In genomic region chr10:58477902-58478301, GRCh38 we compare ENCODE assay signal across 26 cellular contexts. TPM values are rescaled to one million over a fixed set of nuclear protein-coding genes. Genes with fewer than 3 reads are reported as not detected.
A peak's percentile ranks its signal among the peaks of the same experiment; 100 is the strongest.
DNase-seq lines count a peak whose midpoint lies in the region; ATAC-seq, FAIRE-seq and TF ChIP-seq lines count a peak whose summit lies in the region.
"Had no signal": no experiment of that assay in that cellular context is flagged by ENCODE, and none has a peak within 500 bp of the region (broad histone marks: within the 10 kb centered on the region; RNA-seq: fewer than 3 reads in every experiment).

No MANE protein-coding gene starts in this region.

- peaks cover 9% of the 10 kb centered on the region; the same call in 1 of the 2 replicates for H3K9me1 ChIP-seq in IMR-90 (ENCODE audit: insufficient read depth, low read length)

- no peak overlapping the region for H4K5ac ChIP-seq in IMR-90 (ENCODE audit: low read depth, low read length)
- no peak overlapping the region for H4K5ac ChIP-seq in H1 (ENCODE audit: insufficient read length, low read depth, low read length)

- H3K14ac ChIP-seq in IMR-90 (replicated peaks; ENCODE audit: low read depth, low read length), result 0 out of 2 replicates have a peak overlapping the region, but pooled peaks have one; percentile 46
- no peak overlapping the region for H3K14ac ChIP-seq in H1 (ENCODE audit: insufficient read length)

- H4K20me1 ChIP-seq in IMR-90 (ENCODE audit: insufficient read depth, low read length), result no peaks in the 10 kb centered on the region
- no peaks in the 10 kb centered on the region for H4K20me1 ChIP-seq in H1 (replicated peaks in 1 of 2; ENCODE audit: control insufficient read depth in 1 of 2, insufficient read depth in 2 of 2, low read length in 2 of 2)

- no peak overlapping the region for H2AK9ac ChIP-seq in IMR-90 (replicated peaks; ENCODE audit: low read depth, low read length, poor library complexity)

- TF ChIP-seq CTCF in AG10803 (conservative IDR thresholded peaks at IDR 0.05; ENCODE audit: low read length) (0 out of 2 replicates have a peak, but pooled peaks have one; percentile 9), IMR-90 (conservative IDR thresholded peaks at IDR 0.05; ENCODE audit: low read depth, low read length) (no peak), H1 (IDR thresholded peaks at IDR 0.05; ENCODE audit: control extremely low read depth in 1 of 3, insufficient read depth in 1 of 3, low read depth in 1 of 3, low read length in 3 of 3) (peak in 1 of 3 experiments; percentile 12; a peak in 1 of 4 replicates), mesothelial cell of epicardium (IDR thresholded peaks at IDR 0.05; ENCODE audit: unreplicated experiment) (no peak)

- POLR2A ChIA-PET in IMR-90 (lab: Charles Lee; ENCODE audit: unreplicated experiment), result no interaction called here
- POLR2A ChIA-PET in H1 (lab: Charles Lee; ENCODE audit: partially characterized antibody), result interaction anchor here (1.2 kb wide), 1 partner anchor 13 kb away, joined by 3 read pairs; no protein-coding TSS in a partner anchor
- POLR2A ChIA-PET in naive thymus-derived CD8-positive, alpha-beta T cell (lab: Charles Lee), result no interaction called here

- no peak for TF ChIP-seq RAD21 in IMR-90 (IDR thresholded peaks at IDR 0.05; ENCODE audit: low read length)
- TF ChIP-seq RAD21 in H1 (IDR thresholded peaks at IDR 0.05 in 1 of 2, conservative IDR thresholded peaks at IDR 0.05 in 1 of 2; ENCODE audit: low read depth in 2 of 2, low read length in 2 of 2), result no peak

- H3K9me3 Mint-ChIP-seq in mesothelial cell of epicardium, result no peaks in the 10 kb centered on the region
- no peaks in the 10 kb centered on the region for H3K9me3 Mint-ChIP-seq in naive thymus-derived CD8-positive, alpha-beta T cell
- H3K9me3 Mint-ChIP-seq: activated T-helper 2 cell treated with anti-CD3 and anti-CD28 coated beads, Interferon-gamma antibody, Interleukin-2, Interleukin-4, amounts not matched to agents 10 μg/mL and 5 μg/mL and 100 μg/mL, durations not matched to agents 14 hours and 24 hours and 36 hours; stimulated activated memory B cell treated with anti-CD40 and anti-IgM and Interleukin-4, amounts not matched to agents 10 μg/mL and 1 μg/mL and 100 μg/mL, for 72 hours; type B pancreatic cell had no signal

- H3K27ac Mint-ChIP-seq in mesothelial cell of epicardium, result peak overlapping the region; percentile 33
- H3K27ac Mint-ChIP-seq in naive thymus-derived CD8-positive, alpha-beta T cell, result no peak overlapping the region
- H3K27ac Mint-ChIP-seq: activated CD8-positive, alpha-beta T cell treated with anti-CD3 and anti-CD28 coated beads, Interleukin-2, amount 10 ng/mL, durations not matched to agents 7 days and 5 days; activated T-helper 2 cell treated with anti-CD3 and anti-CD28 coated beads, Interferon-gamma antibody, Interleukin-2, Interleukin-4, amounts not matched to agents 10 μg/mL and 5 μg/mL and 100 μg/mL, durations not matched to agents 14 hours and 24 hours and 36 hours; natural killer cell treated with Interleukin-12 subunit alpha and Interleukin-12 subunit beta and Interleukin-15 and Interleukin-18, amount 100 ng/mL, for 72 hours; stimulated activated memory B cell treated with anti-CD40 and anti-IgM and Interleukin-4, amounts not matched to agents 10 μg/mL and 1 μg/mL and 100 μg/mL, for 72 hours; type B pancreatic cell had no signal

- H3K36me3 ChIP-seq in IMR-90 (ENCODE audit: control insufficient read depth, insufficient read depth, low read length) (no peaks in the 10 kb centered on the region), H1 (ENCODE audit: control insufficient read depth in 2 of 4, insufficient read depth in 4 of 4, low read length in 3 of 4) (no peaks in the 10 kb centered on the region)
- H3K36me3 ChIP-seq: ovary had no signal

- no peak overlapping the region for H3K18ac ChIP-seq in IMR-90 (ENCODE audit: low read depth, low read length)
- H3K18ac ChIP-seq in H1 (ENCODE audit: extremely low read depth, low read length), result no peak overlapping the region

- H2AFZ ChIP-seq in IMR-90 (replicated peaks; ENCODE audit: low read length, poor library complexity) (no peak overlapping the region), H1 (ENCODE audit: low read length) (no peak overlapping the region)

- H3K4me3 ChIP-seq in AG10803 (ENCODE audit: low read length) (no peak overlapping the region), IMR-90 (ENCODE audit: insufficient read depth, low read depth, low read length) (no peak overlapping the region), H1 (ENCODE audit: extremely low read depth in 1 of 4, insufficient read depth in 2 of 4, low read depth in 3 of 4, low read length in 4 of 4) (no peak overlapping the region)
- H3K4me3 ChIP-seq: mucosa of descending colon, ovary had no signal

- H3K27me3 Mint-ChIP-seq in mesothelial cell of epicardium (ENCODE audit: low read depth), result peaks cover 7% of the 10 kb centered on the region
- H3K27me3 Mint-ChIP-seq in naive thymus-derived CD8-positive, alpha-beta T cell, result peaks cover 10 to 31% (median 20%) of the 10 kb centered on the region in 5 donors

- H3K4ac ChIP-seq in IMR-90 (ENCODE audit: low read depth, low read length) (no peak overlapping the region), H1 (replicated peaks; ENCODE audit: insufficient read length, low read depth, low read length) (no peak overlapping the region)

- ATAC-seq in IMR-90 (ENCODE audit: low read depth) (0 out of 2 replicates have a peak, but pooled peaks have one; percentile 5), HG03565 (IDR thresholded peaks at IDR 0.05; ENCODE audit: unreplicated experiment) (no peak), GM19467 (IDR thresholded peaks at IDR 0.05; ENCODE audit: unreplicated experiment) (no peak)
- no peak for ATAC-seq in naive thymus-derived CD8-positive, alpha-beta T cell
- ATAC-seq: activated CD8-positive, alpha-beta T cell treated with anti-CD3 and anti-CD28 coated beads, Interleukin-2, amount 10 ng/mL, durations not matched to agents 7 days and 5 days; mucosa of descending colon; natural killer cell treated with Interleukin-12 subunit alpha and Interleukin-12 subunit beta and Interleukin-15 and Interleukin-18, amount 100 ng/mL, for 72 hours; PC-3; stimulated activated memory B cell treated with anti-CD40 and anti-IgM and Interleukin-4, amounts not matched to agents 10 μg/mL and 1 μg/mL and 100 μg/mL, for 72 hours had no signal

- no peak overlapping the region for H3K56ac ChIP-seq in IMR-90 (ENCODE audit: extremely low read depth, insufficient read depth, low read length)
- H3K56ac ChIP-seq in H1 (replicated peaks; ENCODE audit: insufficient read length, low read depth, low read length), result no peak overlapping the region

- H3K4me1 Mint-ChIP-seq in mesothelial cell of epicardium, result peaks cover 9% of the 10 kb centered on the region
- H3K4me1 Mint-ChIP-seq in naive thymus-derived CD8-positive, alpha-beta T cell, result peaks cover 0 to 6% (median 3%) of the 10 kb centered on the region in 4 donors
- H3K4me1 Mint-ChIP-seq: stimulated activated memory B cell treated with anti-CD40 and anti-IgM and Interleukin-4, amounts not matched to agents 10 μg/mL and 1 μg/mL and 100 μg/mL, for 72 hours had no signal

- H2BK5ac ChIP-seq in IMR-90 (ENCODE audit: low read depth, low read length, poor library complexity, severe bottlenecking), result no peak overlapping the region
- no peak overlapping the region for H2BK5ac ChIP-seq in H1 (ENCODE audit: low read depth, low read length)

- H4K91ac ChIP-seq in IMR-90 (ENCODE audit: insufficient read depth, low read depth, low read length) (peak overlapping the region; percentile 30; the same call in 1 of the 2 replicates), H1 (replicated peaks; ENCODE audit: insufficient read length, low read length) (no peak overlapping the region)

- BruUV-seq in IMR-90 (replicated peaks; lab: Mats Ljungman, UMichigan), result no TSS peak

- no peaks in the 10 kb centered on the region for H3K36me3 Mint-ChIP-seq in mesothelial cell of epicardium
- H3K36me3 Mint-ChIP-seq in naive thymus-derived CD8-positive, alpha-beta T cell, result no peaks in the 10 kb centered on the region
- H3K36me3 Mint-ChIP-seq: natural killer cell treated with Interleukin-12 subunit alpha and Interleukin-12 subunit beta and Interleukin-15 and Interleukin-18, amount 100 ng/mL, for 72 hours; stimulated activated memory B cell treated with anti-CD40 and anti-IgM and Interleukin-4, amounts not matched to agents 10 μg/mL and 1 μg/mL and 100 μg/mL, for 72 hours; type B pancreatic cell had no signal

- H4K8ac ChIP-seq in IMR-90 (ENCODE audit: low read depth in 2 of 2, low read length in 2 of 2) (0 out of 4 replicates have a peak overlapping the region, but pooled peaks of 1 of the 2 experiments have one; percentile 1), H1 (ENCODE audit: extremely low read depth, insufficient read depth, low read length) (no peak overlapping the region)

- no peak for TF ChIP-seq EP300 in H1 (IDR thresholded peaks at IDR 0.05; ENCODE audit: borderline replicate concordance in 1 of 2, low read depth in 2 of 2, low read length in 2 of 2)

- no peaks in the 10 kb centered on the region for H3K79me2 ChIP-seq in H1 (ENCODE audit: control insufficient read depth in 1 of 2, insufficient read depth in 2 of 2, low read length in 2 of 2)

- H3K27ac ChIP-seq in IMR-90 (ENCODE audit: insufficient read depth, low read length) (no peak overlapping the region), H1 (ENCODE audit: low read depth, low read length) (no peak overlapping the region)
- H3K27ac ChIP-seq: ovary had no signal

- H3K79me1 ChIP-seq in IMR-90 (ENCODE audit: low read depth in 1 of 2, low read length in 2 of 2) (no peaks in the 10 kb centered on the region), H1 (ENCODE audit: low read depth, low read length) (no peaks in the 10 kb centered on the region)

- CTCF ChIA-PET in IMR-90 (lab: Yijun Ruan, JAX) (interaction anchor here (0.6 kb wide), 1 partner anchor 31 kb away, joined by 4 read pairs; no protein-coding TSS in a partner anchor), H1 (lab: Charles Lee; ENCODE audit: partially characterized antibody) (interaction anchor here (0.8 to 1.7 kb wide), 5 partner anchors 13 to 178 kb away, joined by 3 to 9 read pairs (median 4); partner anchors contain the start of gene BICC1)

- no peak overlapping the region for H2AK5ac ChIP-seq in IMR-90 (ENCODE audit: low read depth, low read length)
- H2AK5ac ChIP-seq in H1 (ENCODE audit: low read depth, low read length), result no peak overlapping the region

- intact Hi-C loops in IMR-90 (cut with micrococcal nuclease), result no loop called here

- dilution Hi-C loops in IMR-90 (cut with HindIII; ENCODE audit: low sequenced_read_pairs, unreplicated experiment), result no loop called here

- H3K9me3 ChIP-seq in IMR-90 (ENCODE audit: control insufficient read depth, insufficient read depth, low read length) (no peaks in the 10 kb centered on the region), H1 (ENCODE audit: insufficient read depth in 2 of 2, low read depth in 1 of 2, low read length in 1 of 2) (no peaks in the 10 kb centered on the region)
- H3K9me3 ChIP-seq: mucosa of descending colon, ovary had no signal

- H3K4me2 ChIP-seq in IMR-90 (ENCODE audit: low read depth, low read length) (no peak overlapping the region), H1 (ENCODE audit: insufficient read depth in 1 of 2, low read depth in 2 of 2, low read length in 2 of 2) (no peak overlapping the region)

- peaks cover 3% of the 10 kb centered on the region; the same call in 1 of the 2 replicates for H3K23me2 ChIP-seq in H1 (ENCODE audit: low read depth, low read length)

- H2BK120ac ChIP-seq in IMR-90 (ENCODE audit: low read depth, low read length) (peak overlapping the region; percentile 37; the same call in 1 of the 2 replicates), H1 (replicated peaks; ENCODE audit: low read depth, low read length) (no peak overlapping the region)

- H2BK12ac ChIP-seq in H1 (ENCODE audit: low read depth, low read length), result no peak overlapping the region

- DNase-seq in AG10803 (ENCODE audit: low read depth) (peak; percentile 36), IMR-90 (peak; percentile 14), H1 (ENCODE audit: low read depth in 1 of 2, low spot score in 2 of 2) (no peak), mesothelial cell of epicardium (ENCODE audit: low spot score in 2 of 2, unreplicated experiment in 2 of 2) (no peak), GF-D8 (lab: John Stamatoyannopoulos, UW) (no peak)
- DNase-seq in naive thymus-derived CD8-positive, alpha-beta T cell, result no peak
- DNase-seq: activated CD8-positive, alpha-beta T cell treated with anti-CD3 and anti-CD28 coated beads, Interleukin-2, amount 10 ng/mL, durations not matched to agents 7 days and 5 days; activated naive CD4-positive, alpha-beta T cell treated with anti-CD3 and anti-CD28 coated beads, Interleukin-2, amount 50 U/mL, for 16 hours; DMS79; GDM1; KBM-7; mucosa of descending colon; NCI-H1930; NCI-H526 treated with DMSO at 0.1 percent for 48 hours; PC-3 had no signal

- in situ Hi-C loops in IMR-90 (cut with MboI; ENCODE audit: low sequenced_read_pairs), result no loop called here

- H3K4me1 ChIP-seq in IMR-90 (ENCODE audit: control insufficient read depth, insufficient read depth, low read length), result peaks cover 13% of the 10 kb centered on the region
- peaks cover 0 to 3% (median under 1%) of the 10 kb centered on the region in 4 experiments; a peak in 1 of 7 replicates for H3K4me1 ChIP-seq in H1 (replicated peaks in 1 of 4; ENCODE audit: control insufficient read depth in 3 of 4, insufficient read depth in 4 of 4, low read length in 3 of 4)

- FAIRE-seq in H1 (lab: Jason Lieb, UNC), result peak; percentile 36
- FAIRE-seq: colon, H54, HTR-8/SVneo, keratinocyte had no signal

- H3K27me3 ChIP-seq in IMR-90 (ENCODE audit: control insufficient read depth, insufficient read depth, low read length), result no peaks in the 10 kb centered on the region
- no peaks in the 10 kb centered on the region for H3K27me3 ChIP-seq in H1 (replicated peaks in 1 of 4; ENCODE audit: control insufficient read depth in 3 of 4, extremely low read depth in 1 of 4, insufficient read depth in 3 of 4, low read length in 3 of 4)
- H3K27me3 ChIP-seq: ovary had no signal

- H2BK20ac ChIP-seq in IMR-90 (ENCODE audit: low read depth, low read length) (peak overlapping the region; percentile 13), H1 (ENCODE audit: low read length) (no peak overlapping the region)

- no peak for TF ChIP-seq POLR2A in IMR-90 (IDR thresholded peaks at IDR 0.05; ENCODE audit: low read depth, low read length)
- no peak for TF ChIP-seq POLR2A in H1 (IDR thresholded peaks at IDR 0.05; ENCODE audit: control extremely low read depth in 1 of 2, low read depth in 2 of 2, low read length in 2 of 2)

- H3K9ac ChIP-seq in IMR-90 (ENCODE audit: low read depth, low read length) (no peak overlapping the region), H1 (replicated peaks in 1 of 4; ENCODE audit: extremely low read depth in 1 of 4, low read depth in 3 of 4, low read length in 3 of 4) (no peak overlapping the region; a peak in 1 of 7 replicates)

- no peak overlapping the region for H3K4me3 Mint-ChIP-seq in mesothelial cell of epicardium
- no peak overlapping the region for H3K4me3 Mint-ChIP-seq in naive thymus-derived CD8-positive, alpha-beta T cell
- H3K4me3 Mint-ChIP-seq: activated CD8-positive, alpha-beta T cell treated with anti-CD3 and anti-CD28 coated beads, Interleukin-2, amount 10 ng/mL, durations not matched to agents 7 days and 5 days; natural killer cell treated with Interleukin-12 subunit alpha and Interleukin-12 subunit beta and Interleukin-15 and Interleukin-18, amount 100 ng/mL, for 72 hours; stimulated activated memory B cell treated with anti-CD40 and anti-IgM and Interleukin-4, amounts not matched to agents 10 μg/mL and 1 μg/mL and 100 μg/mL, for 72 hours; type B pancreatic cell had no signal

- H3K23ac ChIP-seq in IMR-90 (ENCODE audit: low read depth, low read length) (no peak overlapping the region), H1 (ENCODE audit: insufficient read length) (no peak overlapping the region)

- no CpG with 5 or more reads among the region's 2 CpGs for WGBS in IMR-90 (ENCODE audit: extremely low coverage in 2 of 2, insufficient read length in 1 of 2), 2 experiments
- WGBS in H1 (ENCODE audit: extremely low coverage in 1 of 2, insufficient coverage in 1 of 2, insufficient read length in 1 of 2, insufficient replicate concordance in 2 of 2, low coverage in 1 of 2, low lambda C conversion rate in 2 of 2, missing lambda C conversion rate in 1 of 2), 2 experiments, result 87% methylated on average over 2 of the region's 2 CpGs; no CpG with 5 or more reads in 1 of the 2 experiments

- H2BK15ac ChIP-seq in IMR-90 (ENCODE audit: low read depth, low read length) (peak overlapping the region; percentile 58; the same call in 2 of the 3 replicates), H1 (ENCODE audit: low read length) (no peak overlapping the region)

RNA-seq across cellular contexts. Expression of gene BICC1, which starts 34.8 kb away (rescaled TPM):
- total RNA-seq in IMR-90 (2012; rRNA removed), result 38.9 and 42.5 TPM in 2 replicates
- 5.1 and 5.7 TPM in 2 replicates for polyA plus RNA-seq in IMR-90 (2012; rRNA removed)
- 2.4 and 3.0 TPM in 2 replicates for polyA plus RNA-seq in IMR-90 (2012; cell fraction: cytosol; rRNA removed)
- 1.6 and 8.7 TPM in 2 replicates for polyA plus RNA-seq in IMR-90 (2012; cell fraction: nucleus; rRNA removed; ENCODE audit: low replicate concordance)
- total RNA-seq in H1 (2021; fragmentation: NEBNext Ultra II Directional; extraction: Animal tissue kit (Norgen Biotek cat#: 25700)), result 0.73 and 1.0 TPM in 2 replicates
- polyA plus RNA-seq in H1 (2011; rRNA removed), result 0.20 and 0.31 TPM in 2 replicates
- polyA plus RNA-seq in H1 (2011; cell fraction: cytosol; rRNA removed), result 0.22 TPM
- 0.60 TPM for polyA plus RNA-seq in H1 (2011; cell fraction: nucleus; rRNA removed)
- polyA plus RNA-seq in H1 (2012, experiment 1 of 2), result 0.23 to 0.60 TPM (median 0.49 TPM) in 4 replicates
- 0.07 TPM for polyA plus RNA-seq in H1 (2012, experiment 2 of 2)
- 0.73 TPM for polyA plus RNA-seq in H1 (2013, experiment 1 of 2)
- polyA plus RNA-seq in H1 (2013, experiment 2 of 2), result 0.66 TPM
- 1.9 and 2.7 TPM in 2 replicates for polyA minus RNA-seq in H1 (2011; rRNA and poly(A)+ RNA removed)
- 0.66 TPM for polyA minus RNA-seq in H1 (2011; cell fraction: cytosol; rRNA and poly(A)+ RNA removed)
- 2.1 TPM for polyA minus RNA-seq in H1 (2011; cell fraction: nucleus; rRNA and poly(A)+ RNA removed)
- 8.7 to 9.9 TPM (median 9.3 TPM) in 3 replicates for total RNA-seq in mesothelial cell of epicardium
- not detected for total RNA-seq in naive thymus-derived CD8-positive, alpha-beta T cell
- not detected for polyA plus RNA-seq in naive thymus-derived CD8-positive, alpha-beta T cell
- total RNA-seq: activated CD8-positive, alpha-beta T cell treated with anti-CD3 and anti-CD28 coated beads, Interleukin-2, amount 10 ng/mL, durations not matched to agents 7 days and 5 days had no signal

Comparison
In these comparisons a context has a peak if more than half of its experiments do, and no peak if none do; other contexts are left out.
1. DNase-seq: peak in AG10803 (single experiment) and IMR-90 (single experiment); none in H1 (0 of 2), mesothelial cell of epicardium (0 of 2), GF-D8 (single experiment) and naive thymus-derived CD8-positive, alpha-beta T cell (0 of 10).